21 cellular contexts compared by ENCODE assay signal in genomic region chr3:8604988-8605387, GRCh38. TPM values are rescaled to one million over a fixed set of nuclear protein-coding genes. Genes with fewer than 3 reads are reported as not detected.
DNase-seq lines count a peak whose midpoint lies in the region; ATAC-seq, FAIRE-seq and TF ChIP-seq lines count a peak whose summit lies in the region.
"Had no signal": no experiment of that assay in that cellular context is flagged by ENCODE, and none has a peak within 500 bp of the region (broad histone marks: within the 10 kb centered on the region; RNA-seq: fewer than 3 reads in every experiment).

No MANE protein-coding gene starts in this region.

- CTCF ChIA-PET in A549 (lab: Yijun Ruan, JAX) (interaction anchor here (1.4 to 3.3 kb wide), 2 partner anchors 18 to 162 kb away, joined by 5 to 16 read pairs; no protein-coding TSS in a partner anchor), K562 (lab: Yijun Ruan, JAX; ENCODE audit: low intra/inter-chr PET ratio) (no interaction called here)

- H3K36me3 ChIP-seq in K562 (ENCODE audit: control insufficient read depth, insufficient read depth, low read length) (no peaks in the 10 kb centered on the region), endodermal cell (ENCODE audit: control insufficient read depth, insufficient read depth, low read length) (no peaks in the 10 kb centered on the region), mucosa of descending colon (ENCODE audit: low read depth) (no peaks in the 10 kb centered on the region)
- H3K36me3 ChIP-seq: BE2C, HAP-1 had no signal

- H3K27ac ChIP-seq in A549 = no peak overlapping the region
- H3K27ac ChIP-seq in K562 (ENCODE audit: extremely low read depth, low read depth, low read length) = no peak overlapping the region
- no peak overlapping the region for H3K27ac ChIP-seq in endodermal cell (ENCODE audit: low read depth, low read length)

- DNase-seq in A549 (ENCODE audit: low read depth in 1 of 2, low spot score in 1 of 2) (no peak), K562 (ENCODE audit: extremely low read depth in 1 of 4, low spot score in 3 of 4) (no peak), endodermal cell (peak; percentile 16), type B pancreatic cell (ENCODE audit: extremely low spot score, unreplicated experiment) (peak; percentile 0), mucosa of descending colon (no peak), nucleus accumbens (lab: John Stamatoyannopoulos, UW) (no peak)
- DNase-seq: ACHN; BE2C; C1 segment of cervical spinal cord; CD4-positive, CD25-positive, alpha-beta regulatory T cell; CD8-positive, alpha-beta memory T cell; COR-L47; DMS 273 treated with DMSO at 0.1 percent for 48 hours; DMS53; DND-41; EL; GOT3 had no signal

- H4K20me1 ChIP-seq in K562 (replicated peaks; ENCODE audit: control insufficient read depth, insufficient read depth, low read length) = no peaks in the 10 kb centered on the region

- H3K9ac ChIP-seq in K562 (ENCODE audit: insufficient read depth in 1 of 2, low read depth in 2 of 2, low read length in 2 of 2) (no peak overlapping the region), endodermal cell (ENCODE audit: extremely low read depth, low read length, poor library complexity, severe bottlenecking) (no peak overlapping the region)

- H3K4me1 Mint-ChIP-seq in endodermal cell = peaks cover 18% of the 10 kb centered on the region
- peaks cover 15% of the 10 kb centered on the region for H3K4me1 Mint-ChIP-seq in type B pancreatic cell (ENCODE audit: unreplicated experiment)
- H3K4me1 Mint-ChIP-seq: CD4-positive, CD25-positive, alpha-beta regulatory T cell; CD8-positive, alpha-beta memory T cell had no signal

- no peak overlapping the region for H2AFZ ChIP-seq in K562 (ENCODE audit: low read depth, low read length)

- no peak for TF ChIP-seq RAD21 in A549 (conservative IDR thresholded peaks at IDR 0.05 in 1 of 2, IDR thresholded peaks at IDR 0.05 in 1 of 2)
- no peak for TF ChIP-seq RAD21 in K562 (CRISPR knock-in tag; conservative IDR thresholded peaks at IDR 0.05 in 1 of 2, IDR thresholded peaks at IDR 0.05 in 1 of 2)

- in situ Hi-C loops in K562 (cut with MboI) = no loop called here

- no peaks in the 10 kb centered on the region for H3K79me2 ChIP-seq in K562 (ENCODE audit: control insufficient read depth, insufficient read depth, low read length)

- ATAC-seq in A549 = no peak
- ATAC-seq in K562 = no peak
- no peak for ATAC-seq in mucosa of descending colon
- ATAC-seq: GM12878 had no signal

- H3K4me1 ChIP-seq in A549 (0 out of 3 replicates have a peak, but pooled peaks cover 3% of the 10 kb centered on the region), K562 (replicated peaks in 1 of 2; ENCODE audit: control insufficient read depth in 2 of 2, insufficient read depth in 2 of 2, low read length in 2 of 2) (no peaks in the 10 kb centered on the region), endodermal cell (ENCODE audit: control insufficient read depth, insufficient read depth, low read length) (peaks cover 6% of the 10 kb centered on the region), mucosa of descending colon (ENCODE audit: low read depth) (no peaks in the 10 kb centered on the region)
- H3K4me1 ChIP-seq: HAP-1 had no signal

- H3K27me3 Mint-ChIP-seq in endodermal cell (ENCODE audit: insufficient read depth) (no peaks in the 10 kb centered on the region), type B pancreatic cell (peaks cover 8% of the 10 kb centered on the region)
- H3K27me3 Mint-ChIP-seq: CD4-positive, CD25-positive, alpha-beta regulatory T cell had no signal

- 70% methylated on average over 3 of the region's 3 CpGs for WGBS in A549 (ENCODE audit: missing lambda C conversion rate)
- 0% methylated on average over 3 of the region's 3 CpGs for WGBS in K562 (ENCODE audit: insufficient coverage, low coverage, missing lambda C conversion rate)
- 93 to 100% methylated on average over 3 of the region's 3 CpGs for WGBS in endodermal cell (ENCODE audit: insufficient coverage in 1 of 2, insufficient read length in 1 of 2), 2 experiments

- no peaks in the 10 kb centered on the region for H3K9me3 ChIP-seq in A549
- H3K9me3 ChIP-seq in K562 (replicated peaks; ENCODE audit: control insufficient read depth, insufficient read depth, low read depth, low read length) = no peaks in the 10 kb centered on the region
- no peaks in the 10 kb centered on the region for H3K9me3 ChIP-seq in endodermal cell (ENCODE audit: control insufficient read depth, low read length)
- no peaks in the 10 kb centered on the region for H3K9me3 ChIP-seq in mucosa of descending colon
- H3K9me3 ChIP-seq: BE2C, HAP-1 had no signal

- TF ChIP-seq CTCF in A549 (IDR thresholded peaks at IDR 0.05) = no peak
- no peak for TF ChIP-seq CTCF in K562 (IDR thresholded peaks at IDR 0.05 in 2 of 3, conservative IDR thresholded peaks at IDR 0.05 in 1 of 3; ENCODE audit: insufficient read depth in 2 of 3, low read depth in 1 of 3, low read length in 3 of 3)
- no peak for TF ChIP-seq CTCF in endodermal cell (conservative IDR thresholded peaks at IDR 0.05)
- TF ChIP-seq CTCF in type B pancreatic cell (conservative IDR thresholded peaks at IDR 0.05) = no peak
- no peak for TF ChIP-seq CTCF in mucosa of descending colon (IDR thresholded peaks at IDR 0.05)

- FAIRE-seq in A549 (lab: Jason Lieb, UNC) (no peak), K562 (lab: Jason Lieb, UNC) (no peak)
- FAIRE-seq: GM12878 had no signal

- TF ChIP-seq EP300 in A549 (IDR thresholded peaks at IDR 0.05) = no peak
- TF ChIP-seq EP300 in K562 (IDR thresholded peaks at IDR 0.05; ENCODE audit: low read length) = no peak

- no peak overlapping the region for H3K4me3 ChIP-seq in A549
- H3K4me3 ChIP-seq in K562 = no peak overlapping the region
- no peak overlapping the region for H3K4me3 ChIP-seq in endodermal cell (ENCODE audit: low read length)
- H3K4me3 ChIP-seq in mucosa of descending colon = no peak overlapping the region
- H3K4me3 ChIP-seq: GM12878, HAP-1 had no signal

- H3K27ac Mint-ChIP-seq in endodermal cell (no peak overlapping the region), type B pancreatic cell (no peak overlapping the region)
- H3K27ac Mint-ChIP-seq: CD4-positive, CD25-positive, alpha-beta regulatory T cell; CD8-positive, alpha-beta memory T cell; IgD-negative memory B cell had no signal

- H3K9me1 ChIP-seq in K562 (ENCODE audit: control insufficient read depth, insufficient read depth, low read length) = no peaks in the 10 kb centered on the region

- TF ChIP-seq POLR2A in A549 (IDR thresholded peaks at IDR 0.05; ENCODE audit: low read length) = no peak
- TF ChIP-seq POLR2A in K562 (conservative IDR thresholded peaks at IDR 0.05) = no peak

- no peak overlapping the region for H3K4me2 ChIP-seq in A549
- no peak overlapping the region for H3K4me2 ChIP-seq in K562 (ENCODE audit: insufficient read depth, low read length)

- H3K27me3 ChIP-seq in K562 (ENCODE audit: control insufficient read depth in 2 of 2, insufficient read depth in 2 of 2, low read length in 2 of 2) (peaks cover 3 to 28% of the 10 kb centered on the region in 2 experiments; a peak in 4 of 5 replicates), endodermal cell (ENCODE audit: control insufficient read depth, insufficient read depth, low read length, poor library complexity, severe bottlenecking) (no peaks in the 10 kb centered on the region)
- H3K27me3 ChIP-seq: BE2C had no signal

- POLR2A ChIA-PET in A549 (lab: Yijun Ruan, JAX) = no interaction called here
- POLR2A ChIA-PET in K562 (lab: Yijun Ruan, JAX) = no interaction called here

- no peak overlapping the region for H3K4me3 Mint-ChIP-seq in endodermal cell
- no peak overlapping the region for H3K4me3 Mint-ChIP-seq in type B pancreatic cell
- H3K4me3 Mint-ChIP-seq: CD4-positive, CD25-positive, alpha-beta regulatory T cell; CD8-positive, alpha-beta memory T cell; IgD-negative memory B cell had no signal

- intact Hi-C loops in K562 (cut with micrococcal nuclease) = no loop called here
- intact Hi-C loops in mucosa of descending colon (cut with DNase I, micrococcal nuclease) = no loop called here

- BruUV-seq in K562 (replicated peaks; lab: Mats Ljungman, UMichigan) = no TSS peak

- H3K9me3 Mint-ChIP-seq in endodermal cell = peaks cover 10% of the 10 kb centered on the region
- peaks cover 5% of the 10 kb centered on the region for H3K9me3 Mint-ChIP-seq in type B pancreatic cell

- H3K36me3 Mint-ChIP-seq in endodermal cell (ENCODE audit: low read depth) (peaks cover 15% of the 10 kb centered on the region), type B pancreatic cell (no peaks in the 10 kb centered on the region)
- H3K36me3 Mint-ChIP-seq: CD4-positive, CD25-positive, alpha-beta regulatory T cell had no signal

TF ChIP-seq in K562, 482 proteins besides CTCF, POLR2A, EP300 and RAD21 (continues in another document):
- TF ChIP-seq RBM25 (IDR thresholded peaks at IDR 0.05; ENCODE audit: low read depth, low read length, severe bottlenecking) = peak; percentile 38

RNA-seq across cellular contexts. Expression of gene SSUH2, which starts 39.6 kb away (rescaled TPM):
- 0.59 and 0.86 TPM in 2 replicates for polyA plus RNA-seq in A549 (2011; rRNA removed)
- polyA plus RNA-seq in A549 (2012; cell fraction: cytosol; rRNA removed) = 0.52 and 0.54 TPM in 2 replicates
- polyA plus RNA-seq in A549 (2012; cell fraction: nucleus; rRNA removed) = 3.9 and 4.6 TPM in 2 replicates
- 0.35 to 0.56 TPM (median 0.47 TPM) in 3 replicates for polyA plus RNA-seq in A549 (2017; fragmentation: RNase III; extraction: RNeasy Plus Mini Kit Qiagen cat#74134 plus additional on column Dnase treatment)
- 0.99 and 2.3 TPM in 2 replicates for polyA minus RNA-seq in A549 (2011; rRNA and poly(A)+ RNA removed)
- total RNA-seq in K562 (2011; cell fraction: chromatin; rRNA removed; ENCODE audit: low replicate concordance) = 0.46 TPM in 1 of 2 replicates, not detected in the other
- total RNA-seq in K562 (2011; cell fraction: nucleolus; rRNA removed) = 0.17 and 0.26 TPM in 2 replicates
- total RNA-seq in K562 (2011; cell fraction: nucleoplasm; rRNA removed) = not detected in 2 replicates
- total RNA-seq in K562 (2014; rRNA removed) = not detected in 2 replicates
- total RNA-seq in K562 (2014; rRNA removed; fragmentation: Illumina TruSeq; extraction: Trizol) = not detected in 2 replicates
- total RNA-seq in K562 (2015; rRNA removed; fragmentation: Illumina TruSeq; extraction: Trizol) = 0.15 TPM in 1 of 2 replicates, not detected in the other
- not detected in 2 replicates for total RNA-seq in K562 (2021)
- polyA plus RNA-seq in K562 (2011; rRNA removed) = 0.15 and 0.17 TPM in 2 replicates
- 0.12 TPM in 1 of 2 replicates, not detected in the other for polyA plus RNA-seq in K562 (2011; cell fraction: cytosol; rRNA removed)
- 0.55 and 0.69 TPM in 2 replicates for polyA plus RNA-seq in K562 (2011; cell fraction: nucleus; rRNA removed)
- 0.30 TPM in 1 of 2 replicates, not detected in the other for polyA plus RNA-seq in K562 (2012)
- polyA plus RNA-seq in K562 (2014; fragmentation: Illumina TruSeq; extraction: Trizol) = 0.04 TPM in 1 of 2 replicates, not detected in the other
- polyA plus RNA-seq in K562 (2014; fragmentation: Nextera tagmentation; extraction: Ambion mirVana) = under 1 TPM in 1 of 2 experiments, not detected in 1; 0.04 TPM
- not detected in 2 replicates for polyA plus RNA-seq in K562 (2014; rRNA removed)
- polyA minus RNA-seq in K562 (2011; rRNA and poly(A)+ RNA removed) = not detected in 2 replicates
- not detected in 2 replicates for polyA minus RNA-seq in K562 (2011; cell fraction: cytosol; rRNA and poly(A)+ RNA removed)
- polyA minus RNA-seq in K562 (2011; cell fraction: nucleus; rRNA and poly(A)+ RNA removed) = 0.22 TPM in 1 of 2 replicates, not detected in the other
- 1 to 10 TPM; 5.3 to 7.9 TPM for total RNA-seq in endodermal cell
- polyA plus RNA-seq in endodermal cell (2013, experiment 1 of 2) = 19.1 TPM
- 22.6 TPM for polyA plus RNA-seq in endodermal cell (2013, experiment 2 of 2)
- 0.45 and 1.4 TPM in 2 replicates for total RNA-seq in type B pancreatic cell (ENCODE audit: low replicate concordance)
- 1 to 10 TPM; 3.7 to 5.3 (median 4.5) TPM for total RNA-seq in mucosa of descending colon
- total RNA-seq: CD4-positive, CD25-positive, alpha-beta regulatory T cell; CD8-positive, alpha-beta memory T cell; G401; GM12878 had no signal
- polyA plus RNA-seq: CD4-positive, CD25-positive, alpha-beta regulatory T cell; CD8-positive, alpha-beta memory T cell; IgD-negative memory B cell had no signal

Comparison
In these comparisons a context has a peak if more than half of its experiments do, and no peak if none do; other contexts are left out.
1. DNase-seq: peak in endodermal cell (single experiment) and type B pancreatic cell (single experiment); none in A549 (0 of 2), K562 (0 of 4), mucosa of descending colon (0 of 3) and nucleus accumbens (0 of 56).
2. Of the 35 proteins assayed by ChIP-seq in both K562 and A549: peak only in K562: ESRRA; only in A549: MAFK; in both: none; in neither: 33.